Comparison of ENCODE assay signal across 8 cellular contexts in the genomic region with DNA sequence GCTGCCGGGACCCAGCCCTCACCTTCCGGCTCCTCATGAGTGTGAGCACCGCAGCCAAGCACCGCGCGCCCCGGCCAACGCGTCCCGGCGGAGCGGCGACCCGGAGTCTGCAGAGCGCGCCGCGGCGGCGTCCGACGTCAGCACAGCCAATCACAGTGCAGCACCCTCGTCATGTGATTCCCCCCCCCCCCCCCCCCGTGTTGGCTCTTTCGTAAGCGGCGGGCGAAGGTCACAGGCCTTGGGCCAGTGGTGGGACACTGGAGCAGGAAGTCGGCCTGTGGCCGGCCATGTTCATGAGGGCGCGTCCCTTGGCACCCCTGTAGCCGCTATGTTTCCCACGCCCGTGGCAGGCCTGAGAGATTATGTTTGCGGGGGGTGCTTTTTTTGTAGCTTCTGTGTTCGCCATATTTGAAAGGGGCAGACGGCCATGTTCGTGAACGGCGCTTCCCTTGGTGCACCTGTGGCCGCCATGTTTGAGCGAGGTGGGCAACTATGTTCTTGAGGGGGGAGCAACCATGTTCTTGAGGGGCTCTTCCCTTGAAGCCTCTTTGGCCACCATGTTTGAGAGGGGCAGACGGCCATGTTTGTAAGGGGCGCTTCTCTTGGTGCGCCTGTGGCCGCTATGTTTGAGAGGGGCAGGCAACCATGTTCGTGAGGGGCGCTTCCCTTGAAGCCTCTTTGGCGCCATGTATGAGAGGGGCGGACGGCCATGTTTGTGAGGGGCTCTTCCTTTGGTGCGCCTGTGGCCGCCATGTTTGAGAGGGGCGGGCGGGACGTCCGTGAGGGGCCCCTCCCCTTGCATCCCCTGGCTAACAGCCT. TPM values are rescaled to one million over a fixed set of nuclear protein-coding genes. Genes with fewer than 3 reads are reported as not detected.
A peak's percentile ranks its signal among the peaks of the same experiment; 100 is the strongest.
DNase-seq lines count a peak whose midpoint lies in the region; ATAC-seq and TF ChIP-seq lines count a peak whose summit lies in the region.

A gene (minus strand): TSS at position 123 of the 819 bp plus-strand sequence. CDS start 86 bp downstream, at position 37.

- H3K9me3 ChIP-seq in ascending aorta (no peaks in the 10 kb centered on the region), right cardiac atrium (ENCODE audit: control insufficient read depth, low read length) (no peaks in the 10 kb centered on the region), uterus (no peaks in the 10 kb centered on the region)

- peak in 1 of 2 donors; percentile 37 for TF ChIP-seq POLR2A in uterus (IDR thresholded peaks at IDR 0.05)

- DNase-seq in GM13977 (ENCODE audit: low spot score) (peak; percentile 95), NCI-H187 (lab: John Stamatoyannopoulos, UW) (peak; percentile 96), ascending aorta (ENCODE audit: low spot score in 2 of 2) (peak; percentile 92 to 98), right cardiac atrium (peak; percentile 97 to 98 (median 98)), pulmonary artery endothelial cell (ENCODE audit: low read depth, low spot score) (peak; percentile 97), uterus (peak; percentile 95 to 99)
- peak; percentile 88 for DNase-seq in T-helper 2 cell treated with Interferon-gamma antibody and Interleukin-4, amounts not matched to agents 5 μg/mL and 100 μg/mL, for 36 hours (ENCODE audit: low spot score)

- intact Hi-C loops in ascending aorta (cut with DNase I) (loop anchor here (2.0 to 5.0 kb wide), 4 partner anchors 44 to 1488 kb away; a partner anchor contains a TSS), right cardiac atrium (cut with DNase I) (no loop called here), uterus (cut with DNase I; ENCODE audit: low total_unique reads) (no loop called here)

- peaks cover 0 to 5% of the 10 kb centered on the region in 2 donors for H3K36me3 ChIP-seq in ascending aorta
- H3K36me3 ChIP-seq in uterus, result no peaks in the 10 kb centered on the region

- H3K4me3 ChIP-seq in ascending aorta, result peak within 1 kb of the TSS; percentile 86 to 95
- H3K4me3 ChIP-seq in right cardiac atrium (ENCODE audit: low read length), result peak within 1 kb of the TSS; percentile 61
- H3K4me3 ChIP-seq in uterus, result peak within 1 kb of the TSS; percentile 90 to 100

- in situ Hi-C loops in GM13977 (cut with MboI; ENCODE audit: low pct_unique_long_range_greater_than_20kb, low sequenced_read_pairs, unreplicated experiment), result loop anchor here (25.0 kb wide), 1 partner anchor 1837 kb away; no protein-coding TSS in a partner anchor

- no peaks in the 10 kb centered on the region for H3K27me3 ChIP-seq in ascending aorta
- H3K27me3 ChIP-seq in right cardiac atrium (ENCODE audit: control insufficient read depth, insufficient read depth), result no peaks in the 10 kb centered on the region
- H3K27me3 ChIP-seq in uterus, result no peaks in the 10 kb centered on the region

- peaks cover 20% of the 10 kb centered on the region for H3K9me3 Mint-ChIP-seq in T-helper 2 cell treated with Interferon-gamma antibody and Interleukin-4, amounts not matched to agents 5 μg/mL and 100 μg/mL, for 36 hours

- peak within 1 kb of the TSS; percentile 97 for H3K27ac Mint-ChIP-seq in T-helper 2 cell treated with Interferon-gamma antibody and Interleukin-4, amounts not matched to agents 5 μg/mL and 100 μg/mL, for 36 hours

- TF ChIP-seq CTCF in GM13977 (IDR thresholded peaks at IDR 0.05; ENCODE audit: extremely low read depth, insufficient read depth, missing control alignments) (no peak), ascending aorta (IDR thresholded peaks at IDR 0.05) (no peak), uterus (IDR thresholded peaks at IDR 0.05) (no peak)

- WGBS in right cardiac atrium, result under 1% methylated on average over 58 of the region's 58 CpGs

- peak within 1 kb of the TSS; percentile 92 for H3K4me3 Mint-ChIP-seq in T-helper 2 cell treated with Interferon-gamma antibody and Interleukin-4, amounts not matched to agents 5 μg/mL and 100 μg/mL, for 36 hours

- H3K27ac ChIP-seq in ascending aorta (peak within 1 kb of the TSS; percentile 95 to 98), right cardiac atrium (ENCODE audit: low read length) (peak within 1 kb of the TSS; percentile 97), uterus (peak within 1 kb of the TSS; percentile 98 to 99)

- no peaks in the 10 kb centered on the region for H3K27me3 Mint-ChIP-seq in T-helper 2 cell treated with Interferon-gamma antibody and Interleukin-4, amounts not matched to agents 5 μg/mL and 100 μg/mL, for 36 hours (ENCODE audit: low read depth)

- ATAC-seq in HG02884 (IDR thresholded peaks at IDR 0.05; ENCODE audit: unreplicated experiment) (peak; percentile 69), right cardiac atrium (peak; percentile 94)

- peaks cover 34% of the 10 kb centered on the region for H3K4me1 Mint-ChIP-seq in T-helper 2 cell treated with Interferon-gamma antibody and Interleukin-4, amounts not matched to agents 5 μg/mL and 100 μg/mL, for 36 hours (ENCODE audit: low read depth)

- peaks cover 25% of the 10 kb centered on the region for H3K36me3 Mint-ChIP-seq in T-helper 2 cell treated with Interferon-gamma antibody and Interleukin-4, amounts not matched to agents 5 μg/mL and 100 μg/mL, for 36 hours (ENCODE audit: low read depth)

- peaks cover 3 to 7% of the 10 kb centered on the region in 2 donors for H3K4me1 ChIP-seq in ascending aorta
- no peaks in the 10 kb centered on the region for H3K4me1 ChIP-seq in right cardiac atrium (ENCODE audit: control insufficient read depth, insufficient read depth, low read length)
- H3K4me1 ChIP-seq in uterus, result no peaks in the 10 kb centered on the region

RNA-seq across cellular contexts. Expression of the gene that starts here (rescaled TPM):
- total RNA-seq in ascending aorta (14.9 TPM), right cardiac atrium (10 to 100 TPM; 11.3 to 15.1 (median 13.2) TPM), pulmonary artery endothelial cell (30.8 and 55.3 TPM in 2 replicates), uterus (10 to 100 TPM in 2 of 4 donors, 1 to 10 TPM in 2; 6.4 to 41.9 (median 17.5) TPM)
- 11.6 TPM for polyA plus RNA-seq in right cardiac atrium

Comparison
In these comparisons a context has a peak if more than half of its experiments do, and no peak if none do; other contexts are left out.
1. Peak in every context shown above with its lines: DNase-seq, ATAC-seq, H3K4me3 ChIP-seq and H3K27ac ChIP-seq.